19 cellular contexts compared by ENCODE assay signal in the genomic region with DNA sequence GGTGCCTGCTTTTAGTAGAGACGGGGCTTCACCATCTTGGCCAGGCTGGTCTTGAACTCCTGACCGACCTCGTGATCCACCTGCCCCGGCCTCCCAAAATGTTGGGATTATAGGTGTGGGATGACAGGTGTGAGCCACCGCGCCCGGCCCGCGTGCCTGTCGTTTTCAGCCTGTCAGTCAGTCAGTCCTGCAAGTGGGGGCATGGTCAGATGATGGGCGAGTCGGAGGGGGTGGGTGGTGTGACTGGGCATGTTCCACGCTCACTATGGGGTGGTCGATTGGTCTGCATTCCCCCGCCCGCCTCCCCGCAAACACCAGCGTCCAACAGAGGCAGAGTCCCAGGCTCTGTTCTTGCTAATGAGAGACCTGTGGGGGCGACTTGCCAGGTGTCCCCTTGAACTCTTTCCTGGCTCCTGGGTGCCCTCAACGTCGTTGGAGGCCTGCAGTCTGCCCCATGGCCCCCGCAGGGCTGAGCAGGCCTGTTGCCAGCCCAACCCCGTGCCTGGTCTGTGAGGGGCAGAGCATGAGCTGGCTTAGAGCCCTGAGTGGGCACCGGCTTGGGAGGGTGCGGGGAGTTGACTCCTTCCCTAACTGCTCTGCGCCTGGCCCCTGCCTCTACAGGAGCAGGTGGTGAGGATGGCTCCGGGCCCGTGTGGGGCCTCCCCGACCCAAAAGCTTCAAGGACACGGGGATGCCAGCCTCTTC. TPM values are rescaled to one million over a fixed set of nuclear protein-coding genes. Genes with fewer than 3 reads are reported as not detected.
DNase-seq lines count a peak whose midpoint lies in the region; ATAC-seq and TF ChIP-seq lines count a peak whose summit lies in the region.
"Had no signal": no experiment of that assay in that cellular context is flagged by ENCODE, and none has a peak within 500 bp of the region (broad histone marks: within the 10 kb centered on the region; RNA-seq: fewer than 3 reads in every experiment).

No MANE protein-coding gene starts in this region.

- no peak overlapping the region for H3K27ac ChIP-seq in right cardiac atrium (ENCODE audit: low read length)
- peak overlapping the region; percentile 19 for H3K27ac ChIP-seq in cingulate gyrus (ENCODE audit: low read depth, low read length)
- peak overlapping the region; percentile 22 for H3K27ac ChIP-seq in neuronal stem cell (replicated peaks; ENCODE audit: low read length)
- H3K27ac ChIP-seq in lower lobe of right lung, result no peak overlapping the region
- H3K27ac ChIP-seq: BLaER1 had no signal

- H4K91ac ChIP-seq in neuronal stem cell (ENCODE audit: low read depth, low read length, poor library complexity), result no peak overlapping the region

- H2BK15ac ChIP-seq in neuronal stem cell (ENCODE audit: low read length), result no peak overlapping the region

- peak overlapping the region; percentile 91 for H3K18ac ChIP-seq in neuronal stem cell (ENCODE audit: low read length)

- intact Hi-C loops in right cardiac atrium (cut with DNase I) (no loop called here), Right ventricle myocardium inferior (cut with DNase I) (no loop called here), lower lobe of right lung (cut with DNase I) (no loop called here)

- no peaks in the 10 kb centered on the region for H3K27me3 ChIP-seq in right cardiac atrium (ENCODE audit: control insufficient read depth, insufficient read depth)
- no peaks in the 10 kb centered on the region for H3K27me3 ChIP-seq in neuronal stem cell (ENCODE audit: control insufficient read depth in 3 of 3, insufficient read depth in 3 of 3, low read depth in 1 of 3, low read length in 3 of 3)
- peaks cover 19% of the 10 kb centered on the region for H3K27me3 ChIP-seq in lower lobe of right lung (ENCODE audit: low read depth)

- no peak overlapping the region for H4K8ac ChIP-seq in neuronal stem cell (ENCODE audit: low read depth, low read length)

- no peaks in the 10 kb centered on the region for H3K4me1 ChIP-seq in right cardiac atrium (ENCODE audit: control insufficient read depth, insufficient read depth, low read length)
- H3K4me1 ChIP-seq in neuronal stem cell (ENCODE audit: control insufficient read depth in 2 of 2, insufficient read depth in 1 of 2, low read depth in 1 of 2, low read length in 2 of 2), result peaks cover 25 to 34% of the 10 kb centered on the region in 2 donors
- peaks cover 10% of the 10 kb centered on the region for H3K4me1 ChIP-seq in lower lobe of right lung

- peaks cover 18% of the 10 kb centered on the region for H3K27me3 Mint-ChIP-seq in activated CD8-positive, alpha-beta memory T cell treated with anti-CD3 and anti-CD28 coated beads, Interleukin-2, amount 10 ng/mL, durations not matched to agents 7 days and 5 days

- CTCF ChIA-PET in activated CD8-positive, alpha-beta memory T cell treated with anti-CD3 and anti-CD28 coated beads, Interleukin-2, amount 10 ng/mL, durations not matched to agents 7 days and 5 days (lab: Charles Lee), result no interaction called here

- peak overlapping the region; percentile 92 for H2AK5ac ChIP-seq in neuronal stem cell (ENCODE audit: low read depth, low read length)

- H2AFZ ChIP-seq in neuronal stem cell (ENCODE audit: low read length), result no peak overlapping the region

- no peak overlapping the region for H3K9ac ChIP-seq in neuronal stem cell (ENCODE audit: low read depth, low read length, poor library complexity)
- H3K9ac ChIP-seq: BLaER1 had no signal

- no peak overlapping the region for H3K4me2 ChIP-seq in neuronal stem cell (ENCODE audit: insufficient read depth, low read length, poor library complexity, severe bottlenecking)

- DNase-seq in right cardiac atrium (peak in 2 of 3 donors; percentile 43 to 55), Right ventricle myocardium inferior (ENCODE audit: missing footprints) (no peak), neuronal stem cell (ENCODE audit: low spot score) (no peak), lower lobe of right lung (no peak), GF-D8 (lab: John Stamatoyannopoulos, UW) (no peak)
- DNase-seq in activated CD8-positive, alpha-beta memory T cell treated with anti-CD3 and anti-CD28 coated beads, Interleukin-2, amount 10 ng/mL, durations not matched to agents 7 days and 5 days, result no peak
- DNase-seq: 8988T, DMS153, DMS79, GDM1, GOT3, H7 had no signal

- H3K36me3 ChIP-seq in neuronal stem cell (replicated peaks in 1 of 2; ENCODE audit: control insufficient read depth in 2 of 2, insufficient read depth in 2 of 2, low read length in 2 of 2) (peaks cover 26 to 59% of the 10 kb centered on the region in 2 donors), lower lobe of right lung (peaks cover 12% of the 10 kb centered on the region)

- H2BK120ac ChIP-seq in neuronal stem cell (ENCODE audit: low read depth, low read length), result no peak overlapping the region

- TF ChIP-seq CTCF in lower lobe of right lung (IDR thresholded peaks at IDR 0.05), result no peak

- peak overlapping the region; percentile 70 for H3K23ac ChIP-seq in neuronal stem cell (ENCODE audit: low read depth, low read length, poor library complexity)

- H2BK5ac ChIP-seq in neuronal stem cell (ENCODE audit: low read length), result no peak overlapping the region

- H3K4me1 Mint-ChIP-seq in activated CD8-positive, alpha-beta memory T cell treated with anti-CD3 and anti-CD28 coated beads, Interleukin-2, amount 10 ng/mL, durations not matched to agents 7 days and 5 days, result no peaks in the 10 kb centered on the region

- H3K36me3 Mint-ChIP-seq in activated CD8-positive, alpha-beta memory T cell treated with anti-CD3 and anti-CD28 coated beads, Interleukin-2, amount 10 ng/mL, durations not matched to agents 7 days and 5 days, result no peaks in the 10 kb centered on the region

- H3K4ac ChIP-seq in neuronal stem cell (ENCODE audit: low read length), result no peak overlapping the region

- H3K9me3 ChIP-seq in right cardiac atrium (ENCODE audit: control insufficient read depth, low read length) (no peaks in the 10 kb centered on the region), neuronal stem cell (replicated peaks in 1 of 2; ENCODE audit: control insufficient read depth in 2 of 2, insufficient read depth in 1 of 2, low read depth in 1 of 2, low read length in 2 of 2) (no peaks in the 10 kb centered on the region), lower lobe of right lung (no peaks in the 10 kb centered on the region)
- H3K9me3 ChIP-seq: BLaER1 had no signal

- no peak overlapping the region for H3K27ac Mint-ChIP-seq in activated CD8-positive, alpha-beta memory T cell treated with anti-CD3 and anti-CD28 coated beads, Interleukin-2, amount 10 ng/mL, durations not matched to agents 7 days and 5 days

- no peak overlapping the region for H2BK12ac ChIP-seq in neuronal stem cell (ENCODE audit: low read length)

- peak overlapping the region; percentile 15 for H3K14ac ChIP-seq in neuronal stem cell (ENCODE audit: low read length)

- no peak for ATAC-seq in right cardiac atrium
- no peak for ATAC-seq in Right ventricle myocardium inferior
- ATAC-seq in lower lobe of right lung, result no peak
- no peak for ATAC-seq in activated CD8-positive, alpha-beta memory T cell treated with anti-CD3 and anti-CD28 coated beads, Interleukin-2, amount 10 ng/mL, durations not matched to agents 7 days and 5 days
- ATAC-seq: GM12878, HCT116 had no signal

- H3K79me1 ChIP-seq in neuronal stem cell (ENCODE audit: low read depth, low read length), result peaks cover 14% of the 10 kb centered on the region

- H3K4me3 Mint-ChIP-seq in activated CD8-positive, alpha-beta memory T cell treated with anti-CD3 and anti-CD28 coated beads, Interleukin-2, amount 10 ng/mL, durations not matched to agents 7 days and 5 days, result no peak overlapping the region
- H3K4me3 Mint-ChIP-seq: CD14-positive monocyte; CD4-positive, alpha-beta memory T cell had no signal

- H3K4me3 ChIP-seq in right cardiac atrium (ENCODE audit: low read length) (no peak overlapping the region), neuronal stem cell (ENCODE audit: low read length in 2 of 2) (no peak overlapping the region), lower lobe of right lung (no peak overlapping the region)
- H3K4me3 ChIP-seq: BLaER1, GM12878 had no signal

- 88% methylated on average over 30 of the region's 30 CpGs for WGBS in right cardiac atrium
- no CpG with 5 or more reads among the region's 30 CpGs for WGBS in neuronal stem cell (ENCODE audit: extremely low coverage in 2 of 2, insufficient read length in 2 of 2, insufficient replicate concordance in 1 of 2), 2 donors

- H3K9me3 Mint-ChIP-seq in activated CD8-positive, alpha-beta memory T cell treated with anti-CD3 and anti-CD28 coated beads, Interleukin-2, amount 10 ng/mL, durations not matched to agents 7 days and 5 days (ENCODE audit: low read depth), result no peaks in the 10 kb centered on the region
- H3K9me3 Mint-ChIP-seq: CD4-positive, alpha-beta memory T cell had no signal

RNA-seq across cellular contexts. Expression of gene CRB2, which starts 23.1 kb away (rescaled TPM):
- under 1 TPM in 3 of 4 donors, not detected in 1; 0.14 to 0.26 (median 0.17) TPM for total RNA-seq in right cardiac atrium
- 0.02 TPM for polyA plus RNA-seq in right cardiac atrium
- 0.08 TPM for total RNA-seq in Right ventricle myocardium inferior
- 41.7 TPM for polyA plus RNA-seq in neuronal stem cell (2013, experiment 1 of 2)
- 41.7 TPM for polyA plus RNA-seq in neuronal stem cell (2013, experiment 2 of 2)
- not detected for total RNA-seq in lower lobe of right lung
- not detected for total RNA-seq in activated CD8-positive, alpha-beta memory T cell treated with anti-CD3 and anti-CD28 coated beads, Interleukin-2, amount 10 ng/mL, durations not matched to agents 7 days and 5 days
- total RNA-seq: CD4-positive, alpha-beta memory T cell had no signal
- polyA plus RNA-seq: AG04450; CD14-positive monocyte; CD4-positive, alpha-beta memory T cell had no signal

Comparison
In these comparisons a context has a peak if more than half of its experiments do, and no peak if none do; other contexts are left out.
1. DNase-seq: peak in right cardiac atrium (2 of 3); none in Right ventricle myocardium inferior (single experiment), neuronal stem cell (single experiment), lower lobe of right lung (single experiment), GF-D8 (single experiment) and activated CD8-positive, alpha-beta memory T cell treated with anti-CD3 and anti-CD28 coated beads, Interleukin-2, amount 10 ng/mL, durations not matched to agents 7 days and 5 days (single experiment).
2. H3K27ac ChIP-seq: peak in cingulate gyrus (single experiment) and neuronal stem cell (single experiment); none in right cardiac atrium (single experiment) and lower lobe of right lung (single experiment).